In genomic region chr5:156497816-156498215, GRCh38 we compare ENCODE assay signal across 16 cellular contexts.
DNase-seq lines count a peak whose midpoint lies in the region; ATAC-seq and TF ChIP-seq lines count a peak whose summit lies in the region.
"Had no signal": no experiment of that assay in that cellular context is flagged by ENCODE, and none has a peak within 500 bp of the region (broad histone marks: within the 10 kb centered on the region; RNA-seq: fewer than 3 reads in every experiment).

No MANE protein-coding gene starts in this region.

- no peaks in the 10 kb centered on the region for H3K27me3 Mint-ChIP-seq in endodermal cell (ENCODE audit: insufficient read depth)

- H3K27me3 ChIP-seq in endodermal cell (ENCODE audit: control insufficient read depth, insufficient read depth, low read length, poor library complexity, severe bottlenecking) = no peaks in the 10 kb centered on the region
- H3K27me3 ChIP-seq: adrenal gland, right lobe of liver had no signal

- no peak overlapping the region for H3K27ac Mint-ChIP-seq in endodermal cell
- H3K27ac Mint-ChIP-seq: activated T-cell treated with anti-CD3 and anti-CD28 coated beads, Interleukin-2, amount 50 U/mL, for 24 hours had no signal

- H3K4me1 ChIP-seq in endodermal cell (ENCODE audit: control insufficient read depth, insufficient read depth, low read length) = no peaks in the 10 kb centered on the region
- H3K4me1 ChIP-seq in mesodermal cell (ENCODE audit: control insufficient read depth, insufficient read depth, low read length, poor library complexity, severe bottlenecking) = no peaks in the 10 kb centered on the region
- H3K4me1 ChIP-seq: adrenal gland, right lobe of liver had no signal

- H3K9me3 ChIP-seq in endodermal cell (ENCODE audit: control insufficient read depth, low read length) (no peaks in the 10 kb centered on the region), mesodermal cell (ENCODE audit: control insufficient read depth, low read length) (no peaks in the 10 kb centered on the region)
- H3K9me3 ChIP-seq: adrenal gland, right lobe of liver had no signal

- no peak overlapping the region for H3K4me3 ChIP-seq in endodermal cell (ENCODE audit: low read length)
- H3K4me3 ChIP-seq in mesodermal cell (ENCODE audit: extremely low read depth, insufficient read depth, low read length, poor library complexity, severe bottlenecking) = no peak overlapping the region
- H3K4me3 ChIP-seq: adrenal gland, right lobe of liver had no signal

- ATAC-seq in GM21528 (IDR thresholded peaks at IDR 0.05; ENCODE audit: low FRiP score, unreplicated experiment) = no peak

- H3K36me3 Mint-ChIP-seq in endodermal cell (ENCODE audit: low read depth) = no peaks in the 10 kb centered on the region

- H3K4me1 Mint-ChIP-seq in endodermal cell = no peaks in the 10 kb centered on the region

- H3K27ac ChIP-seq in endodermal cell (ENCODE audit: low read depth, low read length) = peak overlapping the region; percentile 55
- peak overlapping the region; percentile 55 for H3K27ac ChIP-seq in mesodermal cell (ENCODE audit: low read depth, low read length, severe bottlenecking)
- H3K27ac ChIP-seq: adrenal gland, right lobe of liver had no signal

- no peak for TF ChIP-seq CTCF in endodermal cell (conservative IDR thresholded peaks at IDR 0.05)

- no peaks in the 10 kb centered on the region for H3K9me3 Mint-ChIP-seq in endodermal cell
- H3K9me3 Mint-ChIP-seq: activated T-cell treated with anti-CD3 and anti-CD28 coated beads, Interleukin-2, amount 50 U/mL, for 24 hours had no signal

- 83 to 90% methylated on average over 2 to 3 of the region's 3 CpGs for WGBS in endodermal cell (ENCODE audit: insufficient coverage in 1 of 2, insufficient read length in 1 of 2), 2 experiments
- 65 to 84% methylated on average over 2 of the region's 3 CpGs for WGBS in mesodermal cell (ENCODE audit: insufficient coverage in 2 of 2), 2 experiments

- H3K4me3 Mint-ChIP-seq in endodermal cell = no peak overlapping the region
- H3K4me3 Mint-ChIP-seq: activated T-cell treated with anti-CD3 and anti-CD28 coated beads, Interleukin-2, amount 50 U/mL, for 24 hours had no signal

- H3K36me3 ChIP-seq in endodermal cell (ENCODE audit: control insufficient read depth, insufficient read depth, low read length) (no peaks in the 10 kb centered on the region), mesodermal cell (ENCODE audit: control insufficient read depth, insufficient read depth, low read length) (no peaks in the 10 kb centered on the region)
- H3K36me3 ChIP-seq: adrenal gland, right lobe of liver had no signal

- DNase-seq in NCI-H82 (lab: John Stamatoyannopoulos, UW) = peak; percentile 11
- DNase-seq in NCI-H82 treated with DMSO at 0.1 percent for 48 hours (lab: John Stamatoyannopoulos, UW; ENCODE audit: unreplicated experiment) = no peak
- no peak for DNase-seq in endodermal cell
- no peak for DNase-seq in NCI-H1105 treated with DMSO at 0.1 percent for 48 hours (lab: John Stamatoyannopoulos, UW)
- DNase-seq in activated CD8-positive, alpha-beta memory T cell treated with anti-CD3 and anti-CD28 coated beads, Interleukin-2, amount 50 U/mL, for 4 hours = no peak
- no peak for DNase-seq in stimulated activated CD4-positive, alpha-beta T cell treated with anti-CD3 and anti-CD28 coated beads, Interleukin-2, amount 100 ng/mL, for 24 hours
- DNase-seq: 8988T; activated CD4-positive, CD25-positive, alpha-beta regulatory T cell; activated T-cell treated with anti-CD3 and anti-CD28 coated beads, Interleukin-2, amount 50 U/mL, for 24 hours; adrenal gland; NCI-H1092; NCI-H226; right lobe of liver; SW 1271 had no signal

- no peak overlapping the region for H3K9ac ChIP-seq in endodermal cell (ENCODE audit: extremely low read depth, low read length, poor library complexity, severe bottlenecking)
